Comparison of ENCODE assay signal across 16 cellular contexts in the genomic region with DNA sequence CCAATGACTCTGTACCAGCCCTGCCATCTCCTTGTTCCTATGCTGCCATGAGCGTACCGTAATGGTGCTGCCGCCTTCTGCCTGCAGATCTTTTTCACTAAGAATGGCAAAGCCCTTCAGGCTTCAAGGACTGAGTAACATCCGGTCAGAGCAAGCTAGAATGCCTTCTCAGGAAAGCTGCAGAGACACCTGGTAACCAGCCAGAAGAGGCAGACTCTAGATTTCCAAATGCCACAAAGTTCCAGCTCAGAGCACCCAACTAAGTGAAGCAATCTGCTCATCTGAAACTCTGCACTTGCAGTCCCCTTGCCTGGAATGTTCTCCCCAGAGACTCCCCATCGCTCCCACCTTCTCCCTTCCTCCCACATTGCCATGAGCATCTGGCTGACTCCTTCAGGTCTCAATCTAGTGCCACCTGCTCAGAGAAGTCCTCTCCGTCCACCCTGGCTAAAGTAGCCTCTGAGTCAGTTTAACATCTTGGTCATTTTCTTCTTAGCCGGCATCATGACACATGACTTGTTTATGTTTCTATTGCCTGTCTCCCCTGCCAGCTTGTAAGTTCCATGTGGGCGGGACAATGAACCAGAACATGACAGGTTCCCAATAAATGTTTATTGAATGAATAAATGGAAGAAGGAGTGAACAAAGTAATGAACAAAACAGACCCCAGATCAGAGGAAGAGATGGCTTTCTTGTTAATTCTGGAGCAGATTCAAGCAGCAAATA. TPM values are rescaled to one million over a fixed set of nuclear protein-coding genes. Genes with fewer than 3 reads are reported as not detected.
DNase-seq lines count a peak whose midpoint lies in the region; ATAC-seq lines count a peak whose summit lies in the region.
"Had no signal": no experiment of that assay in that cellular context is flagged by ENCODE, and none has a peak within 500 bp of the region (broad histone marks: within the 10 kb centered on the region; RNA-seq: fewer than 3 reads in every experiment).

No MANE protein-coding gene starts in this region.

- no peaks in the 10 kb centered on the region for H3K9me3 ChIP-seq in trophoblast cell (ENCODE audit: insufficient read depth, low read depth, low read length)
- H3K9me3 ChIP-seq: HAP-1 had no signal

- peaks cover 2% of the 10 kb centered on the region for H3K79me1 ChIP-seq in trophoblast cell (ENCODE audit: low read length)

- H3K4me1 Mint-ChIP-seq in activated CD4-positive, alpha-beta T cell treated with anti-CD3 and anti-CD28 coated beads for 36 hours, result peaks cover 43% of the 10 kb centered on the region

- peaks cover 5% of the 10 kb centered on the region for H3K27me3 Mint-ChIP-seq in activated CD4-positive, alpha-beta T cell treated with anti-CD3 and anti-CD28 coated beads for 36 hours

- no peak overlapping the region for H3K4me3 Mint-ChIP-seq in activated CD4-positive, alpha-beta T cell treated with anti-CD3 and anti-CD28 coated beads for 36 hours

- H3K27ac Mint-ChIP-seq in activated CD4-positive, alpha-beta T cell treated with anti-CD3 and anti-CD28 coated beads for 36 hours, result peak overlapping the region; percentile 56

- no peak overlapping the region for H4K91ac ChIP-seq in trophoblast cell (ENCODE audit: low read depth, low read length)

- no peak overlapping the region for H2BK120ac ChIP-seq in trophoblast cell (ENCODE audit: insufficient read depth, low read length, poor library complexity)

- no peaks in the 10 kb centered on the region for H3K79me2 ChIP-seq in trophoblast cell (ENCODE audit: control insufficient read depth, insufficient read depth, low read length, poor library complexity)

- no peak overlapping the region for H3K4ac ChIP-seq in trophoblast cell (ENCODE audit: low read depth, low read length)

- no peak overlapping the region for H2AFZ ChIP-seq in trophoblast cell (ENCODE audit: insufficient read depth, low read length, poor library complexity)

- H3K27ac ChIP-seq in trophoblast cell (ENCODE audit: low read depth, low read length), result no peak overlapping the region

- H3K9ac ChIP-seq in trophoblast cell (ENCODE audit: low read length), result no peak overlapping the region

- H2AK5ac ChIP-seq in trophoblast cell (ENCODE audit: low read length), result no peak overlapping the region

- H3K4me3 ChIP-seq in trophoblast cell (ENCODE audit: low read depth, low read length), result no peak overlapping the region
- H3K4me3 ChIP-seq: dorsolateral prefrontal cortex, HAP-1 had no signal

- DNase-seq in activated CD4-positive, alpha-beta T cell treated with anti-CD3 and anti-CD28 coated beads for 36 hours, result no peak
- DNase-seq in activated CD4-positive, alpha-beta T cell treated with anti-CD3 and anti-CD28 coated beads for 4 hours, result no peak
- peak; percentile 18 for DNase-seq in MV-4-11 (lab: John Stamatoyannopoulos, UW)
- DNase-seq in dermis blood vessel endothelial cell, result peak; percentile 61
- peak; percentile 85 for DNase-seq in renal cortical epithelial cell (ENCODE audit: low read depth)
- no peak for DNase-seq in trophoblast cell
- no peak for DNase-seq in NCI-H446 (lab: John Stamatoyannopoulos, UW)
- DNase-seq: DMS53, dorsolateral prefrontal cortex, NCI-H1436, NCI-H526 treated with DMSO at 0.1 percent for 48 hours, SIG-M5 had no signal

- WGBS in trophoblast cell (ENCODE audit: extremely low coverage, insufficient coverage, insufficient read length), result no CpG with 5 or more reads among the region's 8 CpGs

- no peak overlapping the region for H2BK12ac ChIP-seq in trophoblast cell (ENCODE audit: low read length)

- ATAC-seq in activated CD4-positive, alpha-beta T cell treated with anti-CD3 and anti-CD28 coated beads for 36 hours, result no peak
- no peak for ATAC-seq in GM21717 (IDR thresholded peaks at IDR 0.05; ENCODE audit: unreplicated experiment)

- H3K9me3 Mint-ChIP-seq in activated CD4-positive, alpha-beta T cell treated with anti-CD3 and anti-CD28 coated beads for 36 hours (ENCODE audit: low read depth), result no peaks in the 10 kb centered on the region

- H2BK5ac ChIP-seq in trophoblast cell (ENCODE audit: low read depth, low read length, poor library complexity), result no peak overlapping the region

- no peak overlapping the region for H3K18ac ChIP-seq in trophoblast cell (ENCODE audit: low read length)

- no peak overlapping the region for H4K8ac ChIP-seq in trophoblast cell (ENCODE audit: low read depth, low read length)

- H4K12ac ChIP-seq in trophoblast cell (ENCODE audit: low read depth, low read length), result no peak overlapping the region

- H3K4me1 ChIP-seq in trophoblast cell (ENCODE audit: control insufficient read depth in 1 of 2, insufficient read depth in 2 of 2, low read length in 2 of 2), result peaks cover 2 to 8% of the 10 kb centered on the region in 2 experiments
- H3K4me1 ChIP-seq: HAP-1 had no signal

- intact Hi-C loops in activated CD4-positive, alpha-beta T cell treated with anti-CD3 and anti-CD28 coated beads for 36 hours (cut with DNase I, micrococcal nuclease), result loop anchor here in 1 of 2 experiments (5.0 kb wide), 2 partner anchors 155 to 195 kb away; no protein-coding TSS in a partner anchor

- no peaks in the 10 kb centered on the region for H3K27me3 ChIP-seq in trophoblast cell (ENCODE audit: insufficient read depth, low read length)
- H3K27me3 ChIP-seq: dorsolateral prefrontal cortex had no signal

- no peak overlapping the region for H3K14ac ChIP-seq in trophoblast cell (ENCODE audit: low read length)

- no peak overlapping the region for H3K23ac ChIP-seq in trophoblast cell (ENCODE audit: low read length)

- H3K4me2 ChIP-seq in trophoblast cell (ENCODE audit: low read length), result no peak overlapping the region

- H3K36me3 ChIP-seq in trophoblast cell (ENCODE audit: control insufficient read depth in 1 of 2, insufficient read depth in 2 of 2, low read length in 2 of 2), result no peaks in the 10 kb centered on the region
- H3K36me3 ChIP-seq: HAP-1 had no signal

- CTCF ChIA-PET in activated CD4-positive, alpha-beta T cell treated with anti-CD3 and anti-CD28 coated beads for 36 hours (lab: Charles Lee), result interaction anchor here (1.1 to 1.6 kb wide), 4 partner anchors 10 to 43 kb away, joined by 3 to 6 read pairs (median 4); no protein-coding TSS in a partner anchor

- H3K36me3 Mint-ChIP-seq in activated CD4-positive, alpha-beta T cell treated with anti-CD3 and anti-CD28 coated beads for 36 hours (ENCODE audit: low read depth), result no peaks in the 10 kb centered on the region

- POLR2A ChIA-PET in activated CD4-positive, alpha-beta T cell treated with anti-CD3 and anti-CD28 coated beads for 36 hours (lab: Charles Lee), result no interaction called here

RNA-seq across cellular contexts. Expression of a gene that starts 6.9 kb away (rescaled TPM):
- total RNA-seq in activated CD4-positive, alpha-beta T cell treated with anti-CD3 and anti-CD28 coated beads for 36 hours, result under 1 TPM; 0.14 to 0.19 TPM
- not detected in 2 replicates for total RNA-seq in dermis blood vessel endothelial cell
- total RNA-seq in renal cortical epithelial cell, result not detected in 2 replicates
- polyA plus RNA-seq in trophoblast cell (2013), result 0.03 and 0.04 TPM in 2 replicates
- total RNA-seq: liver had no signal
- polyA plus RNA-seq: adipose tissue, liver had no signal

RNA-seq across cellular contexts. Expression of a gene that starts 44.0 kb away (rescaled TPM):
- total RNA-seq in activated CD4-positive, alpha-beta T cell treated with anti-CD3 and anti-CD28 coated beads for 36 hours, result 1 to 10 TPM; 3.4 to 4.9 TPM
- total RNA-seq in dermis blood vessel endothelial cell, result 0.34 and 2.8 TPM in 2 replicates
- total RNA-seq in renal cortical epithelial cell, result 1.7 and 8.1 TPM in 2 replicates
- polyA plus RNA-seq in trophoblast cell (2013), result 6.2 and 7.1 TPM in 2 replicates

Comparison
In these comparisons a context has a peak if more than half of its experiments do, and no peak if none do; other contexts are left out.
1. DNase-seq: peak in MV-4-11 (single experiment), dermis blood vessel endothelial cell (single experiment) and renal cortical epithelial cell (single experiment); none in activated CD4-positive, alpha-beta T cell treated with anti-CD3 and anti-CD28 coated beads for 36 hours (single experiment), activated CD4-positive, alpha-beta T cell treated with anti-CD3 and anti-CD28 coated beads for 4 hours (0 of 2), trophoblast cell (0 of 2) and NCI-H446 (0 of 2).